Comparison of ENCODE assay signal across 25 cellular contexts in the genomic region with DNA sequence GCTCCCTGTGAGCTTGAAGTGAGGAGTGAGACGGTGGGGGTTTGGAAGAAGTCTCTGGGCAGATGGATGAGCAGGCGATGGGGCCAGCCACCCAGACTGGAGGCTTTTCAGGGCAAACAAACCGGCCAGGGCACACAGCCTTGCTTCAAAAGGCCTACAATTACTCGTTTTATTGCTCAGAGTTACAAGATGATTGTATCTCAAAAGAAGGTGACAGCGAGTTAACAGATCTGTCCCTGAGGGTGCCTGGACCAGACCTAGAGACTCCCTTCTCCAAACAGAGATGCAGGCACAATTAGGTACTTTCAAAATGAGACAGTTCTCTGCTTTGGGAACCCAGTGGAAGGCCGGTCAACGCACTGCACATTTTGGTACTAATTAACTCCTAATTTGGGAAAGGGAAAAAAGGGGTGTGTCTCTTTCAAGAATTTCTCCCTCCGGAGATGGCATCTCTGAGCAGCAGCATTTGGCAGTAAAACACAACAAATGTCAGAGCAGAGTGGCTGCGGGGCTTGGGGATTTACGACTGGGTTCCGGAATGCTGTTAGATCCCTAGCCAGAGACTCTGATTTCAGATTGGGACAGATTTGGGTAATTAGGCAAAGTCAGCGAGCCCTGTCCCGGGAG.
DNase-seq lines count a peak whose midpoint lies in the region; ATAC-seq and TF ChIP-seq lines count a peak whose summit lies in the region.
"Had no signal": no experiment of that assay in that cellular context is flagged by ENCODE, and none has a peak within 500 bp of the region (broad histone marks: within the 10 kb centered on the region; RNA-seq: fewer than 3 reads in every experiment).

No MANE protein-coding gene starts in this region.

- H3K36me3 Mint-ChIP-seq in HFFc6 (ENCODE audit: low read depth): no peaks in the 10 kb centered on the region
- no peaks in the 10 kb centered on the region for H3K36me3 Mint-ChIP-seq in chondrocyte (ENCODE audit: low read depth)
- no peaks in the 10 kb centered on the region for H3K36me3 Mint-ChIP-seq in activated CD8-positive, alpha-beta T cell treated with anti-CD3 and anti-CD28 coated beads, Interleukin-2, amount 10 ng/mL, durations not matched to agents 7 days and 5 days (ENCODE audit: low read depth)
- H3K36me3 Mint-ChIP-seq: activated naive CD8-positive, alpha-beta T cell treated with anti-CD3 and anti-CD28 coated beads for 36 hours; naive thymus-derived CD8-positive, alpha-beta T cell; stimulated activated effector memory CD8-positive, alpha-beta T cell treated with anti-CD3 and anti-CD28 coated beads, Interleukin-12 subunit alpha, Interleukin-12 subunit beta, amount 100 ng/mL, for 72 hours had no signal

- POLR2A ChIA-PET in activated CD8-positive, alpha-beta T cell treated with anti-CD3 and anti-CD28 coated beads, Interleukin-2, amount 10 ng/mL, durations not matched to agents 7 days and 5 days (lab: Charles Lee): no interaction called here

- H3K4me1 Mint-ChIP-seq in HFFc6 (ENCODE audit: low read depth) (peaks cover 34% of the 10 kb centered on the region), chondrocyte (ENCODE audit: low read depth) (peaks cover 43% of the 10 kb centered on the region)
- no peaks in the 10 kb centered on the region for H3K4me1 Mint-ChIP-seq in activated CD8-positive, alpha-beta T cell treated with anti-CD3 and anti-CD28 coated beads, Interleukin-2, amount 10 ng/mL, durations not matched to agents 7 days and 5 days (ENCODE audit: low read depth)
- H3K4me1 Mint-ChIP-seq: activated CD4-positive, alpha-beta T cell treated with anti-CD3 and anti-CD28 coated beads for 36 hours; activated naive CD8-positive, alpha-beta T cell treated with anti-CD3 and anti-CD28 coated beads for 36 hours; H9; stimulated activated effector memory CD8-positive, alpha-beta T cell treated with anti-CD3 and anti-CD28 coated beads, Interleukin-12 subunit alpha, Interleukin-12 subunit beta, amount 100 ng/mL, for 72 hours had no signal

- no peak for ATAC-seq in activated CD8-positive, alpha-beta T cell treated with anti-CD3 and anti-CD28 coated beads, Interleukin-2, amount 10 ng/mL, durations not matched to agents 7 days and 5 days
- ATAC-seq: activated CD4-positive, alpha-beta T cell treated with anti-CD3 and anti-CD28 coated beads for 36 hours; naive thymus-derived CD8-positive, alpha-beta T cell; stimulated activated effector memory CD8-positive, alpha-beta T cell treated with anti-CD3 and anti-CD28 coated beads, Interleukin-12 subunit alpha, Interleukin-12 subunit beta, amount 100 ng/mL, for 72 hours; upper lobe of right lung had no signal

- TF ChIP-seq CTCF in HFFc6 (IDR thresholded peaks at IDR 0.05) (no peak), chondrocyte (IDR thresholded peaks at IDR 0.05) (no peak)

- H3K4me3 Mint-ChIP-seq in HFFc6 (peak overlapping the region; percentile 12), chondrocyte (ENCODE audit: unreplicated experiment) (no peak overlapping the region)
- no peak overlapping the region for H3K4me3 Mint-ChIP-seq in activated CD8-positive, alpha-beta T cell treated with anti-CD3 and anti-CD28 coated beads, Interleukin-2, amount 10 ng/mL, durations not matched to agents 7 days and 5 days
- H3K4me3 Mint-ChIP-seq: activated CD4-positive, alpha-beta T cell treated with anti-CD3 and anti-CD28 coated beads for 36 hours; activated naive CD8-positive, alpha-beta T cell treated with anti-CD3 and anti-CD28 coated beads for 36 hours; dendritic cell treated with granulocyte-macrophage colony-stimulating factor and Interleukin-4, amounts not matched to agents 40 ng/mL and 50 ng/mL, for 4 days; H9; naive thymus-derived CD8-positive, alpha-beta T cell; stimulated activated effector memory CD8-positive, alpha-beta T cell treated with anti-CD3 and anti-CD28 coated beads, Interleukin-12 subunit alpha, Interleukin-12 subunit beta, amount 100 ng/mL, for 72 hours had no signal

- CTCF ChIA-PET in activated CD8-positive, alpha-beta T cell treated with anti-CD3 and anti-CD28 coated beads, Interleukin-2, amount 10 ng/mL, durations not matched to agents 7 days and 5 days (lab: Charles Lee): no interaction called here

- peak overlapping the region; percentile 51; the same call in 1 of the 2 replicates for H3K27ac Mint-ChIP-seq in HFFc6
- peak overlapping the region; percentile 68 for H3K27ac Mint-ChIP-seq in chondrocyte (ENCODE audit: unreplicated experiment)
- no peak overlapping the region for H3K27ac Mint-ChIP-seq in activated CD8-positive, alpha-beta T cell treated with anti-CD3 and anti-CD28 coated beads, Interleukin-2, amount 10 ng/mL, durations not matched to agents 7 days and 5 days
- H3K27ac Mint-ChIP-seq: activated CD4-positive, alpha-beta T cell treated with anti-CD3 and anti-CD28 coated beads for 36 hours; activated naive CD8-positive, alpha-beta T cell treated with anti-CD3 and anti-CD28 coated beads for 36 hours; dendritic cell treated with granulocyte-macrophage colony-stimulating factor and Interleukin-4, amounts not matched to agents 40 ng/mL and 50 ng/mL, for 4 days; naive thymus-derived CD8-positive, alpha-beta T cell; stimulated activated effector memory CD8-positive, alpha-beta T cell treated with anti-CD3 and anti-CD28 coated beads, Interleukin-12 subunit alpha, Interleukin-12 subunit beta, amount 100 ng/mL, for 72 hours had no signal

- H3K27me3 Mint-ChIP-seq in HFFc6 (ENCODE audit: insufficient read depth): peaks cover 4% of the 10 kb centered on the region
- no peaks in the 10 kb centered on the region for H3K27me3 Mint-ChIP-seq in chondrocyte (ENCODE audit: low read depth)
- no peaks in the 10 kb centered on the region for H3K27me3 Mint-ChIP-seq in activated CD8-positive, alpha-beta T cell treated with anti-CD3 and anti-CD28 coated beads, Interleukin-2, amount 10 ng/mL, durations not matched to agents 7 days and 5 days (ENCODE audit: low read depth)

- H3K9me3 Mint-ChIP-seq in HFFc6 (no peaks in the 10 kb centered on the region), chondrocyte (ENCODE audit: low read depth) (no peaks in the 10 kb centered on the region)
- no peaks in the 10 kb centered on the region for H3K9me3 Mint-ChIP-seq in activated CD8-positive, alpha-beta T cell treated with anti-CD3 and anti-CD28 coated beads, Interleukin-2, amount 10 ng/mL, durations not matched to agents 7 days and 5 days (ENCODE audit: insufficient read depth)
- H3K9me3 Mint-ChIP-seq: activated naive CD8-positive, alpha-beta T cell treated with anti-CD3 and anti-CD28 coated beads for 36 hours; dendritic cell treated with granulocyte-macrophage colony-stimulating factor and Interleukin-4, amounts not matched to agents 40 ng/mL and 50 ng/mL, for 4 days; H9; naive thymus-derived CD8-positive, alpha-beta T cell; stimulated activated effector memory CD8-positive, alpha-beta T cell treated with anti-CD3 and anti-CD28 coated beads, Interleukin-12 subunit alpha, Interleukin-12 subunit beta, amount 100 ng/mL, for 72 hours had no signal

- DNase-seq in AG20443 (ENCODE audit: low spot score) (peak; percentile 34), HFFc6 (no peak), chondrocyte (ENCODE audit: low spot score) (no peak), renal cortical epithelial cell (ENCODE audit: low read depth) (peak; percentile 22), NCI-H1092 (lab: John Stamatoyannopoulos, UW) (no peak), GF-D8 (lab: John Stamatoyannopoulos, UW) (no peak), COLO829 (ENCODE audit: low spot score) (no peak)
- no peak for DNase-seq in activated CD8-positive, alpha-beta T cell treated with anti-CD3 and anti-CD28 coated beads, Interleukin-2, amount 10 ng/mL, durations not matched to agents 7 days and 5 days
- DNase-seq: activated CD4-positive, alpha-beta T cell treated with anti-CD3 and anti-CD28 coated beads for 36 hours; activated CD8-positive, alpha-beta memory T cell treated with anti-CD3 and anti-CD28 coated beads for 24 hours; activated effector memory CD4-positive, alpha-beta T cell treated with Interleukin-2 at 50 U/mL for 16 hours; activated naive CD8-positive, alpha-beta T cell treated with anti-CD3 and anti-CD28 coated beads for 36 hours; aorta; esophagus squamous epithelium; H9; left ventricle myocardium inferior; midbrain; naive thymus-derived CD8-positive, alpha-beta T cell; NCI-H1105; NCI-H2029 treated with DMSO at 0.1 percent for 48 hours; NCI-H748 treated with DMSO at 0.1 percent for 48 hours; stimulated activated CD4-positive, alpha-beta T cell treated with anti-CD3 and anti-CD28 coated beads, Interleukin-2, amount 100 ng/mL, for 48 hours; upper lobe of right lung had no signal

Comparison
In these comparisons a context has a peak if more than half of its experiments do, and no peak if none do; other contexts are left out.
1. DNase-seq: peak in AG20443 (single experiment) and renal cortical epithelial cell (single experiment); none in HFFc6 (single experiment), chondrocyte (single experiment), activated CD8-positive, alpha-beta T cell treated with anti-CD3 and anti-CD28 coated beads, Interleukin-2, amount 10 ng/mL, durations not matched to agents 7 days and 5 days (single experiment), NCI-H1092 (single experiment), GF-D8 (single experiment) and COLO829 (single experiment).